1 cellular context compared by ENCODE assay signal in the genomic region with DNA sequence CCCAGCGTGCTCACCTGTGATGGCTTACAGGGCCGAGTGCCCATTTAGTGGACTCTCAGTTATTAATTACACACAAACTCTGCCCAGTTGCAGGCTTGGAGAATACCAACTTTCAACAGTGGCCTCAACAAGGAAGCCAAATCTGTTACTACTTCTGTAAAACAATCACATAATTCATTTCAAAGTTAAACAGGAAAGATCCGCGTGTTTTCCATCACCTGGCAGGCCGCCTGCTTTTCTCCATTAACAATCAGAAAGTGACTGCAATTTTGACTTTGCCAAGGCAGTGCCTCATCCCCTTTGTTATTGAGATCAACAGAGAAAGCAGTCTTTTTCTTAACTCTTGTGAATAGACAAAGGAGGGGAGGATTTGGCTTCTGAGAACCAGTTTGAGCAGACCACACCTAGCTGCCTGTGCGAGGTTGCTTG.
TF ChIP-seq lines count a peak whose summit lies in the region.

No MANE protein-coding gene starts in this region.

TF ChIP-seq in IMR-90, 13 proteins besides CTCF, POLR2A, EP300 and RAD21:
- no peak for TF ChIP-seq MAFK (IDR thresholded peaks at IDR 0.05; ENCODE audit: low read depth, low read length)
- no peak for TF ChIP-seq CEBPB (IDR thresholded peaks at IDR 0.05; ENCODE audit: low read depth, low read length)
- no peak for TF ChIP-seq ELK1 (IDR thresholded peaks at IDR 0.05; ENCODE audit: borderline replicate concordance, low read depth, low read length)
